9 cellular contexts compared by ENCODE assay signal in the genomic region with DNA sequence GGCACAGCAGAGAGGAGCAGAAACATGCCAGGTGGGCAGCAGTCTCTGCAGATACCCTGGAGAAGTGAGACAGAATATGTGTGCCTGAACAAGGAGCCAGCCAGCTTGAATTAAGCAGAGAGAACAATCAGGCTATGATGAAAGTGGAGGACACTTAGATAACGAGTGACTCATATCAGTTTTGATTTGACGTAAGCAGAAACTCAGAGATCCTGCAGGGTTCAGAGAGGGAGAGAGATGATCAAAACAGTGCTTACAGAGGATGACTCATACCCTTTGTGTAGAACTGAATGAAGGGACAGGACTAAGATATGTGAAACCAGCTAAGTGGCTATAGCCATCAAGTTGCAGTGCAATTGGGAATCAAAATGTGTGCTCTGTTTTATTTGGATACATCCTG.
DNase-seq lines count a peak whose midpoint lies in the region; ATAC-seq and TF ChIP-seq lines count a peak whose summit lies in the region.
"Had no signal": no experiment of that assay in that cellular context is flagged by ENCODE, and none has a peak within 500 bp of the region (broad histone marks: within the 10 kb centered on the region; RNA-seq: fewer than 3 reads in every experiment).

No MANE protein-coding gene starts in this region.

- H3K27ac ChIP-seq in lower lobe of right lung (no peak overlapping the region), uterus (no peak overlapping the region)
- H3K27ac ChIP-seq: parathyroid adenoma had no signal

- no peak overlapping the region for H3K4me3 Mint-ChIP-seq in activated CD8-positive, alpha-beta T cell treated with anti-CD3 and anti-CD28 coated beads for 36 hours
- H3K4me3 Mint-ChIP-seq in activated CD8-positive, alpha-beta T cell treated with anti-CD3 and anti-CD28 coated beads, Interleukin-2, amount 10 ng/mL, durations not matched to agents 7 days and 5 days = no peak overlapping the region

- H3K9me3 Mint-ChIP-seq in activated CD8-positive, alpha-beta T cell treated with anti-CD3 and anti-CD28 coated beads for 36 hours = no peaks in the 10 kb centered on the region
- H3K9me3 Mint-ChIP-seq in activated CD8-positive, alpha-beta T cell treated with anti-CD3 and anti-CD28 coated beads, Interleukin-2, amount 10 ng/mL, durations not matched to agents 7 days and 5 days (ENCODE audit: insufficient read depth) = no peaks in the 10 kb centered on the region

- in situ Hi-C loops in SK-MEL-5 (cut with HindIII; ENCODE audit: low pct_unique_long_range_greater_than_20kb, low sequenced_read_pairs) = no loop called here

- CTCF ChIA-PET in activated CD8-positive, alpha-beta T cell treated with anti-CD3 and anti-CD28 coated beads for 36 hours (lab: Charles Lee) = no interaction called here
- CTCF ChIA-PET in activated CD8-positive, alpha-beta T cell treated with anti-CD3 and anti-CD28 coated beads, Interleukin-2, amount 10 ng/mL, durations not matched to agents 7 days and 5 days (lab: Charles Lee) = no interaction called here

- DNase-seq in activated CD8-positive, alpha-beta T cell treated with anti-CD3 and anti-CD28 coated beads for 36 hours = no peak
- no peak for DNase-seq in activated CD8-positive, alpha-beta T cell treated with anti-CD3 and anti-CD28 coated beads, Interleukin-2, amount 10 ng/mL, durations not matched to agents 7 days and 5 days
- DNase-seq in SK-MEL-5 (ENCODE audit: low read depth, low spot score) (peak; percentile 96), lower lobe of right lung (no peak), uterus (no peak)
- no peak for DNase-seq in central memory CD4-positive, alpha-beta T cell

- H3K27me3 ChIP-seq in lower lobe of right lung (ENCODE audit: low read depth) (no peaks in the 10 kb centered on the region), uterus (no peaks in the 10 kb centered on the region)

- H3K4me1 ChIP-seq in lower lobe of right lung = no peaks in the 10 kb centered on the region
- H3K4me1 ChIP-seq in uterus = no peaks in the 10 kb centered on the region
- H3K4me1 ChIP-seq: parathyroid adenoma had no signal

- H3K27me3 Mint-ChIP-seq in activated CD8-positive, alpha-beta T cell treated with anti-CD3 and anti-CD28 coated beads for 36 hours = no peaks in the 10 kb centered on the region
- H3K27me3 Mint-ChIP-seq in activated CD8-positive, alpha-beta T cell treated with anti-CD3 and anti-CD28 coated beads, Interleukin-2, amount 10 ng/mL, durations not matched to agents 7 days and 5 days (ENCODE audit: low read depth) = no peaks in the 10 kb centered on the region

- no peak for TF ChIP-seq CTCF in activated CD8-positive, alpha-beta T cell treated with anti-CD3 and anti-CD28 coated beads for 36 hours (IDR thresholded peaks at IDR 0.05)
- TF ChIP-seq CTCF in lower lobe of right lung (IDR thresholded peaks at IDR 0.05) (no peak), uterus (IDR thresholded peaks at IDR 0.05) (no peak)

- H3K36me3 ChIP-seq in lower lobe of right lung (no peaks in the 10 kb centered on the region), uterus (no peaks in the 10 kb centered on the region)

- no peaks in the 10 kb centered on the region for H3K36me3 Mint-ChIP-seq in activated CD8-positive, alpha-beta T cell treated with anti-CD3 and anti-CD28 coated beads for 36 hours (ENCODE audit: low read depth)
- no peaks in the 10 kb centered on the region for H3K36me3 Mint-ChIP-seq in activated CD8-positive, alpha-beta T cell treated with anti-CD3 and anti-CD28 coated beads, Interleukin-2, amount 10 ng/mL, durations not matched to agents 7 days and 5 days (ENCODE audit: low read depth)

- peak; percentile 87 for ATAC-seq in activated CD8-positive, alpha-beta T cell treated with anti-CD3 and anti-CD28 coated beads for 36 hours
- no peak for ATAC-seq in activated CD8-positive, alpha-beta T cell treated with anti-CD3 and anti-CD28 coated beads, Interleukin-2, amount 10 ng/mL, durations not matched to agents 7 days and 5 days
- ATAC-seq in HG03103 (IDR thresholded peaks at IDR 0.05; ENCODE audit: low read depth, unreplicated experiment) = peak; percentile 62
- ATAC-seq in lower lobe of right lung = peak; percentile 38 to 59
- ATAC-seq in GM21515 (IDR thresholded peaks at IDR 0.05; ENCODE audit: unreplicated experiment) = no peak

- H3K9me3 ChIP-seq in lower lobe of right lung = no peaks in the 10 kb centered on the region
- H3K9me3 ChIP-seq in uterus = no peaks in the 10 kb centered on the region

- intact Hi-C loops in activated CD8-positive, alpha-beta T cell treated with anti-CD3 and anti-CD28 coated beads for 36 hours (cut with micrococcal nuclease) = no loop called here
- intact Hi-C loops in lower lobe of right lung (cut with DNase I) = no loop called here
- intact Hi-C loops in uterus (cut with DNase I; ENCODE audit: low total_unique reads) = no loop called here

- no peak overlapping the region for H3K27ac Mint-ChIP-seq in activated CD8-positive, alpha-beta T cell treated with anti-CD3 and anti-CD28 coated beads for 36 hours
- H3K27ac Mint-ChIP-seq in activated CD8-positive, alpha-beta T cell treated with anti-CD3 and anti-CD28 coated beads, Interleukin-2, amount 10 ng/mL, durations not matched to agents 7 days and 5 days = no peak overlapping the region

- H3K4me3 ChIP-seq in lower lobe of right lung = no peak overlapping the region
- H3K4me3 ChIP-seq in uterus = no peak overlapping the region

- POLR2A ChIA-PET in activated CD8-positive, alpha-beta T cell treated with anti-CD3 and anti-CD28 coated beads for 36 hours (lab: Charles Lee) = no interaction called here
- POLR2A ChIA-PET in activated CD8-positive, alpha-beta T cell treated with anti-CD3 and anti-CD28 coated beads, Interleukin-2, amount 10 ng/mL, durations not matched to agents 7 days and 5 days (lab: Charles Lee) = no interaction called here

- H3K4me1 Mint-ChIP-seq in activated CD8-positive, alpha-beta T cell treated with anti-CD3 and anti-CD28 coated beads for 36 hours (ENCODE audit: low read depth) = no peaks in the 10 kb centered on the region
- H3K4me1 Mint-ChIP-seq in activated CD8-positive, alpha-beta T cell treated with anti-CD3 and anti-CD28 coated beads, Interleukin-2, amount 10 ng/mL, durations not matched to agents 7 days and 5 days (ENCODE audit: low read depth) = no peaks in the 10 kb centered on the region

- TF ChIP-seq POLR2A in uterus (IDR thresholded peaks at IDR 0.05) = no peak

Comparison
In these comparisons a context has a peak if more than half of its experiments do, and no peak if none do; other contexts are left out.
1. ATAC-seq: peak in activated CD8-positive, alpha-beta T cell treated with anti-CD3 and anti-CD28 coated beads for 36 hours (single experiment), HG03103 (single experiment) and lower lobe of right lung (2 of 2); none in activated CD8-positive, alpha-beta T cell treated with anti-CD3 and anti-CD28 coated beads, Interleukin-2, amount 10 ng/mL, durations not matched to agents 7 days and 5 days (single experiment) and GM21515 (single experiment).